16 cellular contexts compared by ENCODE assay signal in genomic region chr22:41927813-41928212, GRCh38. TPM values are rescaled to one million over a fixed set of nuclear protein-coding genes. Genes with fewer than 3 reads are reported as not detected.
DNase-seq lines count a peak whose midpoint lies in the region; ATAC-seq and TF ChIP-seq lines count a peak whose summit lies in the region.
"Had no signal": no experiment of that assay in that cellular context is flagged by ENCODE, and none has a peak within 500 bp of the region (broad histone marks: within the 10 kb centered on the region; RNA-seq: fewer than 3 reads in every experiment).

No MANE protein-coding gene starts in this region.

- no peaks in the 10 kb centered on the region for H3K9me3 ChIP-seq in CD8-positive, alpha-beta T cell (ENCODE audit: low read length)
- no peaks in the 10 kb centered on the region for H3K9me3 ChIP-seq in HCT116 (ENCODE audit: control insufficient read depth in 1 of 2, insufficient read depth in 1 of 2, low read depth in 1 of 2, low read length in 2 of 2)
- H3K9me3 ChIP-seq: heart left ventricle, SJCRH30, thyroid gland had no signal

- no peak for TF ChIP-seq CTCF in CD8-positive, alpha-beta T cell (IDR thresholded peaks at IDR 0.05)
- TF ChIP-seq CTCF in HCT116 (IDR thresholded peaks at IDR 0.05 in 2 of 3, conservative IDR thresholded peaks at IDR 0.05 in 1 of 3; ENCODE audit: borderline replicate concordance in 1 of 3, insufficient read depth in 1 of 3, low read depth in 2 of 3, low read length in 2 of 3) (no peak), endothelial cell (IDR thresholded peaks at IDR 0.05; ENCODE audit: unreplicated experiment) (no peak)

- peaks cover 25% of the 10 kb centered on the region for H3K4me1 Mint-ChIP-seq in CD8-positive, alpha-beta T cell (ENCODE audit: low read depth)
- no peaks in the 10 kb centered on the region for H3K4me1 Mint-ChIP-seq in endothelial cell (ENCODE audit: unreplicated experiment)

- CTCF ChIA-PET in CD8-positive, alpha-beta T cell (lab: Charles Lee) = interaction anchor here (6.7 kb wide), 1 partner anchor 10 kb away, joined by 105 read pairs; no protein-coding TSS in a partner anchor
- CTCF ChIA-PET in HCT116 (lab: Charles Lee) = no interaction called here

- H3K27me3 ChIP-seq in CD8-positive, alpha-beta T cell (ENCODE audit: insufficient read depth, low read length) = no peaks in the 10 kb centered on the region
- no peaks in the 10 kb centered on the region for H3K27me3 ChIP-seq in HCT116 (ENCODE audit: insufficient read depth, low read length)
- H3K27me3 ChIP-seq: SJCRH30 had no signal

- no peak overlapping the region for H3K9ac ChIP-seq in HCT116 (ENCODE audit: low read length)

- no peak for DNase-seq in CD8-positive, alpha-beta T cell
- no peak for DNase-seq in HCT116 (ENCODE audit: low read depth, low spot score)
- no peak for DNase-seq in endothelial cell (ENCODE audit: low spot score)
- DNase-seq in NCI-H345 (lab: John Stamatoyannopoulos, UW) = no peak
- DNase-seq in COLO829 (ENCODE audit: low spot score) = no peak
- DNase-seq: activated effector memory CD4-positive, alpha-beta T cell treated with Interleukin-2 at 50 U/mL for 16 hours; heart left ventricle; Kasumi-1; NCI-H2029; SJCRH30; small intestine; thyroid gland had no signal

- BruUV-seq in HCT116 (replicated peaks; lab: Mats Ljungman, UMichigan) = no TSS peak

- H3K4me3 Mint-ChIP-seq in CD8-positive, alpha-beta T cell = peak overlapping the region; percentile 64
- no peak overlapping the region for H3K4me3 Mint-ChIP-seq in endothelial cell (ENCODE audit: unreplicated experiment)

- H3K79me2 ChIP-seq in HCT116 (ENCODE audit: insufficient read depth, low read length) = no peaks in the 10 kb centered on the region

- H3K36me3 Mint-ChIP-seq in CD8-positive, alpha-beta T cell = no peaks in the 10 kb centered on the region
- H3K36me3 Mint-ChIP-seq in endothelial cell (ENCODE audit: low read depth, unreplicated experiment) = no peaks in the 10 kb centered on the region

- H3K27me3 Mint-ChIP-seq in CD8-positive, alpha-beta T cell (ENCODE audit: low read depth) = no peaks in the 10 kb centered on the region
- peaks cover 11% of the 10 kb centered on the region for H3K27me3 Mint-ChIP-seq in endothelial cell (ENCODE audit: unreplicated experiment)

- H3K4me3 ChIP-seq in CD8-positive, alpha-beta T cell (ENCODE audit: low read depth, low read length) = no peak overlapping the region
- H3K4me3 ChIP-seq in HCT116 (replicated peaks in 1 of 2; ENCODE audit: low read depth in 1 of 2, low read length in 2 of 2) = no peak overlapping the region
- H3K4me3 ChIP-seq: cardiac muscle cell, heart left ventricle, SJCRH30, thyroid gland had no signal

- no peaks in the 10 kb centered on the region for H3K9me2 ChIP-seq in HCT116 (ENCODE audit: insufficient read depth)

- no peak for TF ChIP-seq RAD21 in HCT116 (IDR thresholded peaks at IDR 0.05; ENCODE audit: low read depth)

- no peak overlapping the region for H3K27ac Mint-ChIP-seq in CD8-positive, alpha-beta T cell
- peak overlapping the region; percentile 27 for H3K27ac Mint-ChIP-seq in endothelial cell (ENCODE audit: unreplicated experiment)

- POLR2A ChIA-PET in CD8-positive, alpha-beta T cell (lab: Charles Lee) = interaction anchor here (5.6 kb wide), 1 partner anchor 12 kb away, joined by 71 read pairs; no protein-coding TSS in a partner anchor
- POLR2A ChIA-PET in HCT116 (lab: Charles Lee) = no interaction called here

- H3K4me2 ChIP-seq in HCT116 (ENCODE audit: low read length) = no peak overlapping the region

- no peak overlapping the region for H2AFZ ChIP-seq in HCT116 (ENCODE audit: low read depth, low read length, poor library complexity, severe bottlenecking)

- TF ChIP-seq POLR2A in HCT116 (IDR thresholded peaks at IDR 0.05; ENCODE audit: borderline replicate concordance, extremely low read depth, insufficient read depth, insufficient read length) = no peak

- H4K20me1 ChIP-seq in HCT116 (ENCODE audit: insufficient read depth) = no peaks in the 10 kb centered on the region

- no peak for ATAC-seq in CD8-positive, alpha-beta T cell
- ATAC-seq in HCT116 = no peak
- no peak for ATAC-seq in HG02610 (IDR thresholded peaks at IDR 0.05; ENCODE audit: unreplicated experiment)
- ATAC-seq: activated CD4-positive, CD25-positive, alpha-beta regulatory T cell treated with anti-CD3 and anti-CD28 coated beads, Interleukin-2, amount 50 U/mL, for 24 hours; heart left ventricle had no signal

- no peak overlapping the region for H3K27ac ChIP-seq in CD8-positive, alpha-beta T cell (ENCODE audit: low read depth, low read length)
- H3K27ac ChIP-seq in HCT116 (ENCODE audit: low read depth, low read length) = 0 out of 2 replicates have a peak overlapping the region, but pooled peaks have one; percentile 4
- H3K27ac ChIP-seq: cardiac muscle cell, heart left ventricle, SJCRH30, thyroid gland had no signal

- no peaks in the 10 kb centered on the region for H3K36me3 ChIP-seq in CD8-positive, alpha-beta T cell (ENCODE audit: insufficient read depth, low read length)
- H3K36me3 ChIP-seq in HCT116 (ENCODE audit: control insufficient read depth in 1 of 2, insufficient read depth in 2 of 2, low read length in 2 of 2) = no peaks in the 10 kb centered on the region
- H3K36me3 ChIP-seq: cardiac muscle cell, heart left ventricle, SJCRH30, thyroid gland had no signal

- RAD21 ChIA-PET in HCT116 (lab: Charles Lee; ENCODE audit: low non-redundant PET in 1 of 2, low total read pairs in 2 of 2, uncharacterized antibody in 2 of 2, unreplicated experiment in 2 of 2) = no interaction called here

- no peaks in the 10 kb centered on the region for H3K9me3 Mint-ChIP-seq in CD8-positive, alpha-beta T cell
- no peaks in the 10 kb centered on the region for H3K9me3 Mint-ChIP-seq in endothelial cell (ENCODE audit: unreplicated experiment)

- intact Hi-C loops in CD8-positive, alpha-beta T cell (cut with DNase I, micrococcal nuclease) = no loop called here
- intact Hi-C loops in HCT116 (cut with micrococcal nuclease) = no loop called here

- H3K4me1 ChIP-seq in CD8-positive, alpha-beta T cell (ENCODE audit: insufficient read depth, low read length) = peaks cover 18% of the 10 kb centered on the region
- H3K4me1 ChIP-seq in HCT116 (ENCODE audit: control insufficient read depth in 1 of 2, insufficient read depth in 2 of 2, low read length in 2 of 2) = peaks cover 2 to 7% of the 10 kb centered on the region in 2 experiments; a peak in 1 of 4 replicates

TF ChIP-seq in HCT116, 20 proteins besides CTCF, POLR2A, EP300 and RAD21:
- TF ChIP-seq EGR1 (IDR thresholded peaks at IDR 0.05; ENCODE audit: low read depth) (no peak), TCF7L2 (IDR thresholded peaks at IDR 0.05; ENCODE audit: borderline replicate concordance, extremely low read depth, insufficient read depth, insufficient read length) (no peak), ZBTB33 (IDR thresholded peaks at IDR 0.05; ENCODE audit: extremely low read depth, insufficient replicate concordance, low read length) (no peak), EZH2phosphoT487 (IDR thresholded peaks at IDR 0.05; ENCODE audit: borderline replicate concordance) (no peak), ZFX (IDR thresholded peaks at IDR 0.05) (no peak), CEBPB (IDR thresholded peaks at IDR 0.05; ENCODE audit: low read depth) (no peak), FOSL1 (IDR thresholded peaks at IDR 0.05; ENCODE audit: low read depth) (no peak)
TF ChIP-seq in HCT116: peak in this region for 0.

RNA-seq across cellular contexts. Expression of gene TNFRSF13C, which starts 1.2 kb away (rescaled TPM):
- 10 to 100 TPM; 36.3 to 39.8 TPM for total RNA-seq in CD8-positive, alpha-beta T cell
- 3.7 TPM for total RNA-seq in HCT116 (2021; ENCODE audit: unreplicated experiment)
- 1.1 and 1.8 TPM in 2 replicates for polyA plus RNA-seq in HCT116 (2012)
- total RNA-seq in endothelial cell (ENCODE audit: unreplicated experiment) = 3.5 TPM
- total RNA-seq: thyroid gland had no signal

RNA-seq across cellular contexts. Expression of gene SHISA8, which starts 12.9 kb away (rescaled TPM):
- total RNA-seq in CD8-positive, alpha-beta T cell = 1 to 10 TPM in 1 of 2 experiments, under 1 TPM in 1; 0.72 to 1.5 TPM
- total RNA-seq in HCT116 (2021; ENCODE audit: unreplicated experiment) = 13.9 TPM
- 4.5 and 6.2 TPM in 2 replicates for polyA plus RNA-seq in HCT116 (2012)
- 0.41 TPM for total RNA-seq in endothelial cell (ENCODE audit: unreplicated experiment)
- total RNA-seq: cardiac muscle cell, endothelial cell of umbilical vein, SJCRH30, thyroid gland had no signal
- polyA plus RNA-seq: cardiac muscle cell, endothelial cell of umbilical vein had no signal

RNA-seq across cellular contexts. Expression of gene CENPM, which starts 19.1 kb away (rescaled TPM):
- 10 to 100 TPM in 1 of 2 experiments, 1 to 10 TPM in 1; 9.4 to 10.9 TPM for total RNA-seq in CD8-positive, alpha-beta T cell
- total RNA-seq in HCT116 (2021; ENCODE audit: unreplicated experiment) = 44.7 TPM
- polyA plus RNA-seq in HCT116 (2012) = 43.0 and 61.7 TPM in 2 replicates
- total RNA-seq in endothelial cell (ENCODE audit: unreplicated experiment) = 5.2 TPM

RNA-seq across cellular contexts. Expression of gene SEPTIN3, which starts 41.4 kb away (rescaled TPM):
- under 1 TPM in 1 of 2 experiments, not detected in 1; 0.11 TPM for total RNA-seq in CD8-positive, alpha-beta T cell
- total RNA-seq in HCT116 (2021; ENCODE audit: unreplicated experiment) (9.3 TPM), endothelial cell (ENCODE audit: unreplicated experiment) (0.36 TPM)
- 8.4 and 12.1 TPM in 2 replicates for polyA plus RNA-seq in HCT116 (2012)
